ENCODE assay signal across 8 cellular contexts in the genomic region with DNA sequence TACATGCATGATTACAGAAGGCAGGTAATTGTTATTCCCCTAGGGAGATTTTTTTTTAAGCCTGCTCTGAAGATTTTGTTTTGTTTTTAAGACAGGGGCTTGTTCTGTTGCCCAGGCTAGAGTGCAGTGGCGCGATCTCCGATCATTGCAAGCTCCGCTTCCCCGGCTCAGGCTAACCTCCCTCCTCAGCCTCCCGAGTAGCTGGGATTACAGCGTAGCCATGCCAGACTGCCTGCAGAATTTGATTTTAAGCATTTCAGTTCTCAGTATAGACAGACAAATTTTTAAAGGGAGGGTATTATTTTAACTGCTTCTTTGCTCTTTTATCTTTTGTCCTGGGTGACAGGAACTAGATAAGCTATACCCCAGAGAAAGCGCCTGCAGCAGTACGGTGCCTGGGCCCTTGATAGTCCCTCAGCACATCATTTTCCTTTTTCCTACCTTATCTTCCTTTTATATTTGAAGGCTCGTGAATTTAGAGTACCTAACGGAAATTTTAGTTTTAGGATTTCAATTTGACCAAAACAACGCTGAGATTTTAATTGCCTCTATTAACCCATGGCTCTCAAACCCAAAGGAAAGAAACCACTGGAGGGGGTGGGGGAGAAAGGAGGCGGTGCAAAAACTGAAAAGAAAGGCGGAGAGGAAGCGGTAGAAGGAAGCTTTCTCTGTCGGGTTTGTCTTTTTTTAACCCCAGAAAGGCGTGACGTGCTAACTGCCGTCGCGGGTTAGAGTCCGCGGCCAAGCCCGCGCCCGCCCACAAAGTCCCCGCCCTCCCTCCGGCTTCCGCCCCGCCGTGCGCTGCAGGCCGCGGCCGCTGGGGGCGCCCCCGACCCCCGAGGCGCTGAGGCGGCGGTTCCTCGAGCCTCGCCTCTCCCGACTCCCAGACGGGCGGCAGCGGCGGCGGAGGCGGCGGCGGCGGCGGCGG. TPM values are rescaled to one million over a fixed set of nuclear protein-coding genes. Genes with fewer than 3 reads are reported as not detected.
DNase-seq lines count a peak whose midpoint lies in the region; ATAC-seq, FAIRE-seq and TF ChIP-seq lines count a peak whose summit lies in the region.

A gene (plus strand): TSS at position 886 of the 928 bp plus-strand sequence. CDS start 329 bp downstream, outside the sequence.

- H3K27ac ChIP-seq in endothelial cell of umbilical vein (ENCODE audit: insufficient read depth, low read depth, low read length), result peak within 1 kb of the TSS; percentile 33

- peak; percentile 92 for FAIRE-seq in endothelial cell of umbilical vein (lab: Jason Lieb, UNC)

- H3K27me3 ChIP-seq in endothelial cell of umbilical vein (ENCODE audit: control insufficient read depth in 2 of 2, insufficient read depth in 2 of 2, low read length in 2 of 2) (peaks cover 3 to 11% of the 10 kb centered on the region in 2 experiments), mononuclear cell (ENCODE audit: insufficient read depth, low read length) (no peaks in the 10 kb centered on the region)

- no peaks in the 10 kb centered on the region for H3K36me3 ChIP-seq in endothelial cell of umbilical vein (ENCODE audit: control insufficient read depth in 2 of 2, extremely low read depth in 1 of 2, insufficient read depth in 2 of 2, low read length in 2 of 2)

- TF ChIP-seq POLR2A in endothelial cell of umbilical vein (IDR thresholded peaks at IDR 0.05; ENCODE audit: low read depth, low read length), result peak; percentile 41

- POLR2A ChIA-PET in endothelial cell of umbilical vein (lab: Charles Lee), result no interaction called here

- no peaks in the 10 kb centered on the region for H4K20me1 ChIP-seq in endothelial cell of umbilical vein (replicated peaks; ENCODE audit: control insufficient read depth, extremely low read depth, insufficient read depth, low read length)

- H3K4me1 ChIP-seq in endothelial cell of umbilical vein (ENCODE audit: control insufficient read depth, extremely low read depth, insufficient read depth, low read length) (peaks cover 25% of the 10 kb centered on the region), mononuclear cell (ENCODE audit: insufficient read depth, low read length) (peaks cover 71% of the 10 kb centered on the region)

- dilution Hi-C loops in endothelial cell of umbilical vein (cut with MboI; ENCODE audit: extremely low pct_ligation_motif_present, low sequenced_read_pairs), result no loop called here

- CTCF ChIA-PET in endothelial cell of umbilical vein (lab: Charles Lee), result interaction anchor here (0.7 to 4.0 kb wide), 29 partner anchors 9 to 778 kb away, joined by 3 to 106 read pairs (median 5); a partner anchor contains a TSS

- DNase-seq in Caki2 (ENCODE audit: low read depth) (peak; percentile 82), HPDE6-E6E7 (ENCODE audit: extremely low spot score) (peak; percentile 71), NOMO-1 treated with dmso at 0.1 percent for 144 hours (lab: John Stamatoyannopoulos, UW; ENCODE audit: unreplicated experiment) (peak; percentile 91), endothelial cell of umbilical vein (ENCODE audit: low read depth, low spot score) (peak; percentile 88)
- peak; percentile 70 to 89 (median 76) for DNase-seq in activated CD8-positive, alpha-beta memory T cell treated with anti-CD3 and anti-CD28 coated beads for 48 hours (ENCODE audit: low read depth in 2 of 3, low spot score in 2 of 3)
- DNase-seq in stimulated activated CD8-positive, alpha-beta memory T cell treated with anti-CD3 and anti-CD28 coated beads, Interleukin-2, amount 100 ng/mL, for 1 hour (ENCODE audit: low read depth in 2 of 2), result peak; percentile 79 to 82

- TF ChIP-seq CTCF in endothelial cell of umbilical vein (IDR thresholded peaks at IDR 0.05; ENCODE audit: extremely low read depth in 1 of 2, insufficient read depth in 1 of 2, low read depth in 1 of 2, low read length in 2 of 2), result peak; percentile 64 to 78

- H3K4me3 ChIP-seq in endothelial cell of umbilical vein (replicated peaks in 1 of 3; ENCODE audit: insufficient read depth in 1 of 3, low read depth in 1 of 3, low read length in 3 of 3) (peak within 1 kb of the TSS; percentile 45 to 76 (median 53)), mononuclear cell (ENCODE audit: low read length) (peak within 1 kb of the TSS; percentile 68)

- H3K9ac ChIP-seq in endothelial cell of umbilical vein (replicated peaks; ENCODE audit: extremely low read depth, insufficient read depth, low read length), result peak within 1 kb of the TSS; percentile 51

- no peaks in the 10 kb centered on the region for H3K79me2 ChIP-seq in endothelial cell of umbilical vein (ENCODE audit: control insufficient read depth, insufficient read depth, low read length)

- ATAC-seq in GM19468 (IDR thresholded peaks at IDR 0.05; ENCODE audit: extremely low read depth, unreplicated experiment), result peak; percentile 76

- BruUV-seq in endothelial cell of umbilical vein (replicated peaks; lab: Mats Ljungman, UMichigan), result no TSS peak

- H3K9me3 ChIP-seq in endothelial cell of umbilical vein (replicated peaks; ENCODE audit: control insufficient read depth, insufficient read depth, low read length), result no peaks in the 10 kb centered on the region
- H3K9me3 ChIP-seq in mononuclear cell (ENCODE audit: low read depth, low read length), result no peaks in the 10 kb centered on the region

- in situ Hi-C loops in Caki2 (cut with HindIII; ENCODE audit: low pct_unique_long_range_greater_than_20kb, low sequenced_read_pairs), result no loop called here

- H2AFZ ChIP-seq in endothelial cell of umbilical vein (ENCODE audit: low read depth, low read length), result peak within 1 kb of the TSS; percentile 72

- H3K4me2 ChIP-seq in endothelial cell of umbilical vein (ENCODE audit: insufficient read depth, low read length), result peak within 1 kb of the TSS; percentile 93

- intact Hi-C loops in endothelial cell of umbilical vein (cut with micrococcal nuclease), result loop anchor here (1.0 kb wide), 1 partner anchor 32 kb away; no protein-coding TSS in a partner anchor

- no peaks in the 10 kb centered on the region for H3K9me1 ChIP-seq in endothelial cell of umbilical vein (replicated peaks; ENCODE audit: control insufficient read depth, extremely low read depth, insufficient read depth, low read length)

TF ChIP-seq in endothelial cell of umbilical vein, 7 proteins besides CTCF, POLR2A, EP300 and RAD21:
- TF ChIP-seq POLR2AphosphoS5 (IDR thresholded peaks at IDR 0.05; ENCODE audit: insufficient read depth, low read depth, low read length) (peak; percentile 69), GATA2 (IDR thresholded peaks at IDR 0.05; ENCODE audit: insufficient read depth, insufficient read length, low read depth, low read length) (no peak)
- TF ChIP-seq, protein P1, sequence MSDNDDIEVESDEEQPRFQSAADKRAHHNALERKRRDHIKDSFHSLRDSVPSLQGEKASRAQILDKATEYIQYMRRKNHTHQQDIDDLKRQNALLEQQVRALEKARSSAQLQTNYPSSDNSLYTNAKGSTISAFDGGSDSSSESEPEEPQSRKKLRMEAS (IDR thresholded peaks at IDR 0.05; ENCODE audit: insufficient read depth, insufficient read length), result no peak

RNA-seq across cellular contexts. Expression of the gene that starts here (rescaled TPM):
- 8.1 and 9.5 TPM in 2 replicates for total RNA-seq in Caki2 (2014; rRNA removed; shearing (Covaris generic); ENCODE audit: low replicate concordance)
- total RNA-seq in endothelial cell of umbilical vein (7.2 and 8.7 TPM in 2 replicates), mononuclear cell (22.9 TPM)
- 2.0 and 2.5 TPM in 2 replicates for polyA plus RNA-seq in endothelial cell of umbilical vein
- 2.8 and 3.3 TPM in 2 replicates for polyA plus RNA-seq in endothelial cell of umbilical vein (2011; cell fraction: cytosol; rRNA removed)
- polyA plus RNA-seq in endothelial cell of umbilical vein (2011; cell fraction: nucleus; rRNA removed), result 6.5 and 7.4 TPM in 2 replicates
- polyA plus RNA-seq in endothelial cell of umbilical vein (2012), result 1.4 and 2.3 TPM in 2 replicates
- polyA minus RNA-seq in endothelial cell of umbilical vein, result 4.8 and 6.2 TPM in 2 replicates
- 80.9 TPM for polyA minus RNA-seq in endothelial cell of umbilical vein (2011; cell fraction: cytosol; rRNA and poly(A)+ RNA removed)
- polyA minus RNA-seq in endothelial cell of umbilical vein (2011; cell fraction: nucleus; rRNA and poly(A)+ RNA removed), result 8.4 and 12.0 TPM in 2 replicates

Comparison
In these comparisons a context has a peak if more than half of its experiments do, and no peak if none do; other contexts are left out.
1. Peak in every context shown above with its lines: DNase-seq, ATAC-seq, H3K4me3 ChIP-seq and H3K27ac ChIP-seq.